ENCODE assay signal across 22 cellular contexts in the genomic region with DNA sequence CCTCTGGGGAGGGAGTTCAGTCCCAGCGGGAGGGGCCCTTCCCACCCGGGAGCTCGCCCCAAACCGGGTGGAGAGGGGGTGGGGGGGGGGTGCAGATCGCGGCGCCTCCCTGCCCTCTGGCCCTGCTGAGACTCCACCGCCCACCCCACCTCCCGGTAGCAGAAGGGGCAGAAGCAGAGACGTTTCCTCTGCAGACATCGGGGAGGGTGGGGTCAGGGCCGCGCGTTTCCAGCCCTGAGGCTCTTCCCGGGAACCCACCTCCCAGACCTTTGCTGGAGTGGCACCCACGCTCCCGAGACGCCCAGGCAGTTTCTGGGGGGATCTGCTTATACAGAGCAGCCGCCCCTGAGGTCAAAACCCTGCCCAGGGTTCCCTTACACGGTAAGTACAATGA. TPM values are rescaled to one million over a fixed set of nuclear protein-coding genes. Genes with fewer than 3 reads are reported as not detected.
DNase-seq lines count a peak whose midpoint lies in the region; ATAC-seq and TF ChIP-seq lines count a peak whose summit lies in the region.
"Had no signal": no experiment of that assay in that cellular context is flagged by ENCODE, and none has a peak within 500 bp of the region (broad histone marks: within the 10 kb centered on the region; RNA-seq: fewer than 3 reads in every experiment).

No MANE protein-coding gene starts in this region.

- WGBS in ectodermal cell, 2 experiments, result 26 to 29% methylated on average over 19 to 20 of the region's 20 CpGs

- H3K4me3 ChIP-seq in DOHH2 (ENCODE audit: low read length), result peak overlapping the region; percentile 76
- H3K4me3 ChIP-seq in OCI-LY1 (ENCODE audit: low read depth, low read length, poor library complexity, severe bottlenecking), result peak overlapping the region; percentile 44
- peak overlapping the region; percentile 11 for H3K4me3 ChIP-seq in ectodermal cell (ENCODE audit: insufficient read depth, low read depth, low read length)
- H3K4me3 ChIP-seq in neural progenitor cell, result peak overlapping the region; percentile 29
- H3K4me3 ChIP-seq: adrenal gland had no signal

- ATAC-seq in GM19467 (IDR thresholded peaks at IDR 0.05; ENCODE audit: unreplicated experiment), result no peak
- ATAC-seq: esophagus mucosa, left ventricle myocardium superior had no signal

- peaks cover 32% of the 10 kb centered on the region for H3K27me3 Mint-ChIP-seq in neural progenitor cell (ENCODE audit: insufficient read depth, low read depth)

- H4K20me1 ChIP-seq in DOHH2 (ENCODE audit: control insufficient read depth, insufficient read depth, low read depth, low read length), result no peaks in the 10 kb centered on the region
- H4K20me1 ChIP-seq in OCI-LY1 (ENCODE audit: insufficient read depth, low read length), result no peaks in the 10 kb centered on the region
- peaks cover 8% of the 10 kb centered on the region for H4K20me1 ChIP-seq in neural progenitor cell (ENCODE audit: low read depth)

- H3K4me2 ChIP-seq in DOHH2 (ENCODE audit: low read length) (peak overlapping the region; percentile 96), OCI-LY1 (ENCODE audit: low read length) (peak overlapping the region; percentile 54; the same call in 1 of the 2 replicates), neural progenitor cell (peak overlapping the region; percentile 70)

- H3K4me1 Mint-ChIP-seq in neural progenitor cell, result peaks cover 22% of the 10 kb centered on the region

- H3K36me3 ChIP-seq in DOHH2 (ENCODE audit: control insufficient read depth, low read length) (no peaks in the 10 kb centered on the region), OCI-LY1 (ENCODE audit: insufficient read depth, low read length) (no peaks in the 10 kb centered on the region), ectodermal cell (ENCODE audit: control insufficient read depth, insufficient read depth, low read length) (no peaks in the 10 kb centered on the region), neural progenitor cell (no peaks in the 10 kb centered on the region)
- H3K36me3 ChIP-seq: adrenal gland, cardiac muscle cell, Peyer's patch, tibial artery had no signal

- H3K79me2 ChIP-seq in DOHH2 (ENCODE audit: control insufficient read depth, low read length), result 0 out of 2 replicates have a peak, but pooled peaks cover 2% of the 10 kb centered on the region
- H3K79me2 ChIP-seq in OCI-LY1 (ENCODE audit: insufficient read depth, low read length), result no peaks in the 10 kb centered on the region
- H3K79me2 ChIP-seq in neural progenitor cell (ENCODE audit: low read depth), result no peaks in the 10 kb centered on the region

- no peaks in the 10 kb centered on the region for H3K27me3 ChIP-seq in DOHH2 (ENCODE audit: control insufficient read depth, low read length)
- H3K27me3 ChIP-seq in OCI-LY1 (ENCODE audit: insufficient read depth, low read length), result no peaks in the 10 kb centered on the region
- H3K27me3 ChIP-seq in ectodermal cell (ENCODE audit: control insufficient read depth, insufficient read depth, low read length, poor library complexity, severe bottlenecking), result peaks cover 65% of the 10 kb centered on the region
- H3K27me3 ChIP-seq in neural progenitor cell, result peaks cover 85% of the 10 kb centered on the region
- H3K27me3 ChIP-seq: adrenal gland had no signal

- H3K27ac ChIP-seq in DOHH2 (ENCODE audit: low read depth, low read length), result peak overlapping the region; percentile 97
- H3K27ac ChIP-seq in OCI-LY1 (ENCODE audit: low read depth, low read length, poor library complexity, severe bottlenecking), result no peak overlapping the region
- no peak overlapping the region for H3K27ac ChIP-seq in ectodermal cell (ENCODE audit: insufficient read depth, low read depth, low read length, poor library complexity, severe bottlenecking)
- no peak overlapping the region for H3K27ac ChIP-seq in neural progenitor cell
- H3K27ac ChIP-seq: adrenal gland, cardiac muscle cell, Peyer's patch, tibial artery had no signal

- H3K9ac ChIP-seq in OCI-LY1 (ENCODE audit: low read length) (peak overlapping the region; percentile 29; the same call in 1 of the 2 replicates), neural progenitor cell (no peak overlapping the region)

- no peak for DNase-seq in neural progenitor cell (ENCODE audit: low spot score)
- no peak for DNase-seq in SKM-1 (lab: John Stamatoyannopoulos, UW; ENCODE audit: unreplicated experiment)
- DNase-seq in NCI-H2196 treated with DMSO at 0.1 percent for 48 hours (lab: John Stamatoyannopoulos, UW; ENCODE audit: unreplicated experiment), result no peak
- DNase-seq in NCI-H1105 (lab: John Stamatoyannopoulos, UW), result no peak
- DNase-seq: activated CD4-positive, alpha-beta T cell treated with anti-CD3 and anti-CD28 coated beads for 4 hours; adrenal gland; CD4-positive, alpha-beta memory T cell; DND-41; effector CD4-positive, alpha-beta T cell; GOT3; left ventricle myocardium superior; NCI-H1417 treated with DMSO at 0.1 percent for 48 hours; NCI-H526 treated with DMSO at 0.1 percent for 48 hours; Peyer's patch; tibial artery had no signal

- H3K9me3 ChIP-seq in DOHH2 (ENCODE audit: control insufficient read depth, insufficient read depth, low read length), result no peaks in the 10 kb centered on the region
- H3K9me3 ChIP-seq in OCI-LY1 (ENCODE audit: low read length), result no peaks in the 10 kb centered on the region
- H3K9me3 ChIP-seq in ectodermal cell (ENCODE audit: control insufficient read depth, low read length), result no peaks in the 10 kb centered on the region
- no peaks in the 10 kb centered on the region for H3K9me3 ChIP-seq in neural progenitor cell (ENCODE audit: low read depth)
- H3K9me3 ChIP-seq: adrenal gland, tibial artery had no signal

- H3K36me3 Mint-ChIP-seq in neural progenitor cell, result no peaks in the 10 kb centered on the region
- H3K36me3 Mint-ChIP-seq: CD4-positive, alpha-beta memory T cell had no signal

- H3K27ac Mint-ChIP-seq in neural progenitor cell, result no peak overlapping the region
- H3K27ac Mint-ChIP-seq: CD4-positive, alpha-beta memory T cell had no signal

- H3K9me2 ChIP-seq in DOHH2 (replicated peaks; ENCODE audit: control insufficient read depth, low read length), result no peaks in the 10 kb centered on the region
- no peaks in the 10 kb centered on the region for H3K9me2 ChIP-seq in OCI-LY1 (ENCODE audit: low read depth, low read length)

- TF ChIP-seq CTCF in DOHH2 (IDR thresholded peaks at IDR 0.05; ENCODE audit: low read depth, low read length, poor library complexity, severe bottlenecking) (no peak), OCI-LY1 (IDR thresholded peaks at IDR 0.05; ENCODE audit: low read length) (no peak), neural progenitor cell (IDR thresholded peaks at IDR 0.05) (no peak)

- H2AFZ ChIP-seq in OCI-LY1 (ENCODE audit: low read length), result no peak overlapping the region
- H2AFZ ChIP-seq in neural progenitor cell (replicated peaks), result no peak overlapping the region

- no peaks in the 10 kb centered on the region for H3K9me3 Mint-ChIP-seq in neural progenitor cell

- no peak overlapping the region for H3K4me3 Mint-ChIP-seq in neural progenitor cell

- H3K4me1 ChIP-seq in DOHH2 (ENCODE audit: control insufficient read depth, low read length) (peaks cover 90% of the 10 kb centered on the region), OCI-LY1 (ENCODE audit: insufficient read depth, low read length, severe bottlenecking) (peaks cover 39% of the 10 kb centered on the region), ectodermal cell (ENCODE audit: control insufficient read depth, insufficient read depth, low read length) (peaks cover 28% of the 10 kb centered on the region), neural progenitor cell (peaks cover 19% of the 10 kb centered on the region)
- H3K4me1 ChIP-seq: adrenal gland had no signal

- H3F3A ChIP-seq in DOHH2 (ENCODE audit: control insufficient read depth, insufficient read depth) (peaks cover 42% of the 10 kb centered on the region), OCI-LY1 (ENCODE audit: insufficient read depth, low read length) (no peaks in the 10 kb centered on the region), neural progenitor cell (ENCODE audit: low read depth) (peaks cover 9% of the 10 kb centered on the region)

RNA-seq across cellular contexts. Expression of a gene that starts 30.2 kb away (rescaled TPM):
- 0.39 TPM for polyA plus RNA-seq in ectodermal cell (2013, experiment 1 of 4)
- polyA plus RNA-seq in ectodermal cell (2013, experiment 2 of 4), result not detected
- 0.43 TPM for polyA plus RNA-seq in ectodermal cell (2013, experiment 3 of 4)
- polyA plus RNA-seq in ectodermal cell (2013, experiment 4 of 4), result 0.41 TPM
- total RNA-seq in neural progenitor cell (ENCODE audit: low replicate concordance), result not detected in 2 replicates
- polyA plus RNA-seq: AG04450 had no signal

Comparison
In these comparisons a context has a peak if more than half of its experiments do, and no peak if none do; other contexts are left out.
1. H3K4me3 ChIP-seq: peak in every context shown above with its lines; median percentile 76 in DOHH2; 44 in OCI-LY1; 29 in neural progenitor cell; 11 in ectodermal cell.